Comparison of ENCODE assay signal across 2 cellular contexts in genomic region chr20:10449270-10449669, GRCh38.
TF ChIP-seq lines count a peak whose summit lies in the region.

No MANE protein-coding gene starts in this region.

TF ChIP-seq in HCT116, 20 proteins besides CTCF, POLR2A, EP300 and RAD21:
- TF ChIP-seq, protein P1, sequence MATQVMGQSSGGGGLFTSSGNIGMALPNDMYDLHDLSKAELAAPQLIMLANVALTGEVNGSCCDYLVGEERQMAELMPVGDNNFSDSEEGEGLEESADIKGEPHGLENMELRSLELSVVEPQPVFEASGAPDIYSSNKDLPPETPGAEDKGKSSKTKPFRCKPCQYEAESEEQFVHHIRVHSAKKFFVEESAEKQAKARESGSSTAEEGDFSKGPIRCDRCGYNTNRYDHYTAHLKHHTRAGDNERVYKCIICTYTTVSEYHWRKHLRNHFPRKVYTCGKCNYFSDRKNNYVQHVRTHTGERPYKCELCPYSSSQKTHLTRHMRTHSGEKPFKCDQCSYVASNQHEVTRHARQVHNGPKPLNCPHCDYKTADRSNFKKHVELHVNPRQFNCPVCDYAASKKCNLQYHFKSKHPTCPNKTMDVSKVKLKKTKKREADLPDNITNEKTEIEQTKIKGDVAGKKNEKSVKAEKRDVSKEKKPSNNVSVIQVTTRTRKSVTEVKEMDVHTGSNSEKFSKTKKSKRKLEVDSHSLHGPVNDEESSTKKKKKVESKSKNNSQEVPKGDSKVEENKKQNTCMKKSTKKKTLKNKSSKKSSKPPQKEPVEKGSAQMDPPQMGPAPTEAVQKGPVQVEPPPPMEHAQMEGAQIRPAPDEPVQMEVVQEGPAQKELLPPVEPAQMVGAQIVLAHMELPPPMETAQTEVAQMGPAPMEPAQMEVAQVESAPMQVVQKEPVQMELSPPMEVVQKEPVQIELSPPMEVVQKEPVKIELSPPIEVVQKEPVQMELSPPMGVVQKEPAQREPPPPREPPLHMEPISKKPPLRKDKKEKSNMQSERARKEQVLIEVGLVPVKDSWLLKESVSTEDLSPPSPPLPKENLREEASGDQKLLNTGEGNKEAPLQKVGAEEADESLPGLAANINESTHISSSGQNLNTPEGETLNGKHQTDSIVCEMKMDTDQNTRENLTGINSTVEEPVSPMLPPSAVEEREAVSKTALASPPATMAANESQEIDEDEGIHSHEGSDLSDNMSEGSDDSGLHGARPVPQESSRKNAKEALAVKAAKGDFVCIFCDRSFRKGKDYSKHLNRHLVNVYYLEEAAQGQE (IDR thresholded peaks at IDR 0.05; ENCODE audit: low read depth): no peak
- peak; percentile 52 for TF ChIP-seq FOSL1 (IDR thresholded peaks at IDR 0.05; ENCODE audit: low read depth)
- TF ChIP-seq, protein P2, sequence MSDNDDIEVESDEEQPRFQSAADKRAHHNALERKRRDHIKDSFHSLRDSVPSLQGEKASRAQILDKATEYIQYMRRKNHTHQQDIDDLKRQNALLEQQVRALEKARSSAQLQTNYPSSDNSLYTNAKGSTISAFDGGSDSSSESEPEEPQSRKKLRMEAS (IDR thresholded peaks at IDR 0.05): peak; percentile 40; the same call in 1 of the 2 replicates

TF ChIP-seq in H1, 55 proteins besides CTCF, POLR2A, EP300 and RAD21:
- TF ChIP-seq RXRA (IDR thresholded peaks at IDR 0.05; ENCODE audit: insufficient read depth, low read depth, low read length) (no peak), SIN3A (conservative IDR thresholded peaks at IDR 0.05 in 1 of 2, IDR thresholded peaks at IDR 0.05 in 1 of 2; ENCODE audit: low read depth in 1 of 2, low read length in 2 of 2) (no peak), HDAC2 (IDR thresholded peaks at IDR 0.05; ENCODE audit: borderline replicate concordance in 1 of 2, low read depth in 2 of 2, low read length in 2 of 2) (no peak), PHF8 (conservative IDR thresholded peaks at IDR 0.05; ENCODE audit: low read depth, low read length) (no peak), BRCA1 (IDR thresholded peaks at IDR 0.05; ENCODE audit: low read depth, low read length) (no peak), SIX5 (IDR thresholded peaks at IDR 0.05; ENCODE audit: low read depth, low read length) (no peak), CBX8 (IDR thresholded peaks at IDR 0.05; ENCODE audit: borderline replicate concordance, low read depth, low read length) (no peak), SAP30 (IDR thresholded peaks at IDR 0.05; ENCODE audit: insufficient read depth, insufficient replicate concordance, low read length) (no peak), KDM5A (IDR thresholded peaks at IDR 0.05; ENCODE audit: low read length) (no peak), SP4 (IDR thresholded peaks at IDR 0.05; ENCODE audit: low read length) (no peak), POU5F1 (IDR thresholded peaks at IDR 0.05; ENCODE audit: low read depth, low read length) (no peak), CBX5 (IDR thresholded peaks at IDR 0.05; ENCODE audit: low read depth, low read length) (no peak), HDAC6 (IDR thresholded peaks at IDR 0.05; ENCODE audit: low read depth, low read length) (no peak), RNF2 (IDR thresholded peaks at IDR 0.05; ENCODE audit: borderline replicate concordance, low read depth, low read length, missing control alignments, poor library complexity, severe bottlenecking) (no peak), CTBP2 (IDR thresholded peaks at IDR 0.05; ENCODE audit: borderline replicate concordance, insufficient read depth, insufficient read length, low read length) (no peak), GABPA (IDR thresholded peaks at IDR 0.05; ENCODE audit: borderline replicate concordance, insufficient read depth, low read length) (no peak)
- TF ChIP-seq, protein P3, sequence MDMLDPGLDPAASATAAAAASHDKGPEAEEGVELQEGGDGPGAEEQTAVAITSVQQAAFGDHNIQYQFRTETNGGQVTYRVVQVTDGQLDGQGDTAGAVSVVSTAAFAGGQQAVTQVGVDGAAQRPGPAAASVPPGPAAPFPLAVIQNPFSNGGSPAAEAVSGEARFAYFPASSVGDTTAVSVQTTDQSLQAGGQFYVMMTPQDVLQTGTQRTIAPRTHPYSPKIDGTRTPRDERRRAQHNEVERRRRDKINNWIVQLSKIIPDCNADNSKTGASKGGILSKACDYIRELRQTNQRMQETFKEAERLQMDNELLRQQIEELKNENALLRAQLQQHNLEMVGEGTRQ (IDR thresholded peaks at IDR 0.05; ENCODE audit: low read length): no peak
